Comparison of ENCODE assay signal across 9 cellular contexts in the genomic region with DNA sequence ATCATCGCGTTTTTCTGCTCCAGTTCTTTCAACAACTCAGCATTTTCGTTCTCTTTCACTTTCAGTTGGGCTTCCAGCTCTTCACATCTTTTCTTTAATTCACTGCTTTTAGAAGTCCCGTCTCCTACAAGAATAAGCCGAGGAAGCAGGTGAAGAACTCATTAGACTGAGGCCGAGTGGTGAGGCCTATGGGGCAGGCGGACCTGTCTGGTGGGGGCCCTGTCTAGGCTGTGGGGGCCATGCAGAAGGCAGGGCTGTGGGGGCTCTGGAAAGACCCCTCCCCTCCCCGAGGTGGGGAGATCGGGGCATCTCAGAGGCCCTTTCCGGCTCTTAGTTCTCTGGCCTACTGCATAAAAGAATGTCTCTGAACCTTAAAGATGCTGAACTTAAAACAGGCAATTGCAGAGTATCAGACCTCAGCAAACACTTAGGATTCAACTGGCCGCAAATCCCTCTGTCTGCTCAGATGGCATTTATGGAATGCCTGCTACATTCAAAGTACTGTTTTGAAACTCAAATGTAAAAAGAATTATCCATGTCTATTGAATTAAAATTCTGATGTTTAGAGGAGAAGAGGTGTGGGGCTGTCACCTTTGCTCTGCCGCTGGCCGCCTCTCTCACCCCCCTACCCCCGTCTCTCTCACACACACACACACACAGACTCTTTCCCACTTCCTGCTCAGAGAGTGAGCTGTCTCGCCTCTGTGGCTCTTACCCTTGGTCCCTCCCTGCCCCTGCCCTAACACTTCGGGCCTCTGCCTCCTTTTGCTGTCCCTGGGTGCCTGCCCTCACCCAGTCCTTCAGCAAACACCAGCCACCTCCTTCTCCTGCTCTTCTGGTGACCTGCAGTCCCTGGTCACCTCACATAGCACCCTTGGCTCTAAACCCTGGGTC. TPM values are rescaled to one million over a fixed set of nuclear protein-coding genes. Genes with fewer than 3 reads are reported as not detected.
DNase-seq lines count a peak whose midpoint lies in the region; ATAC-seq and TF ChIP-seq lines count a peak whose summit lies in the region.
"Had no signal": no experiment of that assay in that cellular context is flagged by ENCODE, and none has a peak within 500 bp of the region (broad histone marks: within the 10 kb centered on the region; RNA-seq: fewer than 3 reads in every experiment).

No MANE protein-coding gene starts in this region.

- intact Hi-C loops in left ventricle myocardium superior (cut with micrococcal nuclease), result no loop called here
- intact Hi-C loops in right cardiac atrium (cut with DNase I), result no loop called here
- intact Hi-C loops in naive thymus-derived CD4-positive, alpha-beta T cell (cut with micrococcal nuclease), result loop anchor here (1.0 kb wide), 2 partner anchors 33 to 34 kb away; a partner anchor contains a TSS

- whole genome bisulfite sequencing in right cardiac atrium, result 83% methylated on average over 16 of the region's 16 CpGs

- no peak for DNase-seq in left ventricle myocardium superior
- DNase-seq in right cardiac atrium, result no peak
- peak; percentile 73 for DNase-seq in activated naive CD4-positive, alpha-beta T cell treated with anti-CD3 and anti-CD28 coated beads, Interleukin-2, amount 10 ng/mL, durations not matched to agents 7 days and 5 days
- peak in 8 of 9 donors; percentile 40 to 63 (median 50) for DNase-seq in naive thymus-derived CD4-positive, alpha-beta T cell
- DNase-seq in coronary artery (ENCODE audit: low spot score), result no peak
- no peak for DNase-seq in G401 (ENCODE audit: low spot score)
- no peak for DNase-seq in GM10248 (ENCODE audit: extremely low spot score)
- DNase-seq: NCI-H1694 treated with DMSO at 0.1 percent for 48 hours had no signal

- CTCF ChIA-PET in activated naive CD4-positive, alpha-beta T cell treated with anti-CD3 and anti-CD28 coated beads, Interleukin-2, amount 10 ng/mL, durations not matched to agents 7 days and 5 days (lab: Charles Lee), result interaction anchor here (1.1 to 2.6 kb wide), 4 partner anchors 18 to 69 kb away, joined by 3 to 15 read pairs (median 4); no protein-coding TSS in a partner anchor
- CTCF ChIA-PET in naive thymus-derived CD4-positive, alpha-beta T cell (lab: Charles Lee), result interaction anchor here (1.3 kb wide), 1 partner anchor 34 kb away, joined by 6 read pairs; no protein-coding TSS in a partner anchor
- CTCF ChIA-PET in GM10248 (lab: Yijun Ruan, JAX), result interaction anchor here (0.9 to 3.7 kb wide), 8 partner anchors 11 to 52 kb away, joined by 3 to 15 read pairs (median 4); no protein-coding TSS in a partner anchor

- peak overlapping the region; percentile 87 for H3K27ac Mint-ChIP-seq in activated naive CD4-positive, alpha-beta T cell treated with anti-CD3 and anti-CD28 coated beads, Interleukin-2, amount 10 ng/mL, durations not matched to agents 7 days and 5 days
- H3K27ac Mint-ChIP-seq in naive thymus-derived CD4-positive, alpha-beta T cell, result peak overlapping the region; percentile 85 to 98 (median 92)

- no peak overlapping the region for H3K27ac ChIP-seq in right cardiac atrium (ENCODE audit: low read length)
- H3K27ac ChIP-seq in naive thymus-derived CD4-positive, alpha-beta T cell (ENCODE audit: low read depth, low read length), result peak overlapping the region; percentile 68
- H3K27ac ChIP-seq in coronary artery, result no peak overlapping the region

- peak; percentile 33 for ATAC-seq in left ventricle myocardium superior
- no peak for ATAC-seq in right cardiac atrium
- peak; percentile 89 for ATAC-seq in naive thymus-derived CD4-positive, alpha-beta T cell
- no peak for ATAC-seq in GM18870 (IDR thresholded peaks at IDR 0.05; ENCODE audit: unreplicated experiment)

- TF ChIP-seq CTCF in coronary artery (IDR thresholded peaks at IDR 0.05) (no peak), GM10248 (IDR thresholded peaks at IDR 0.05; ENCODE audit: control extremely low read depth, extremely low read depth, low read depth, missing control alignments) (no peak)

- no peaks in the 10 kb centered on the region for H3K9me3 ChIP-seq in right cardiac atrium (ENCODE audit: control insufficient read depth, low read length)
- peaks cover 0 to 5% (median 0%) of the 10 kb centered on the region in 3 experiments for H3K9me3 ChIP-seq in naive thymus-derived CD4-positive, alpha-beta T cell (ENCODE audit: control insufficient read depth in 2 of 3, low read length in 3 of 3)

- peaks cover 0 to 33% (median 5%) of the 10 kb centered on the region in 3 experiments for H3K36me3 ChIP-seq in naive thymus-derived CD4-positive, alpha-beta T cell (ENCODE audit: control insufficient read depth in 2 of 3, insufficient read depth in 3 of 3, low read length in 3 of 3)

- in situ Hi-C loops in G401 (cut with HindIII; ENCODE audit: low sequenced_read_pairs), result loop anchor here (25.0 kb wide), 1 partner anchor 151 kb away; no protein-coding TSS in a partner anchor

- peaks cover 25% of the 10 kb centered on the region for H3K36me3 Mint-ChIP-seq in activated naive CD4-positive, alpha-beta T cell treated with anti-CD3 and anti-CD28 coated beads, Interleukin-2, amount 10 ng/mL, durations not matched to agents 7 days and 5 days
- peaks cover 19 to 36% (median 22%) of the 10 kb centered on the region in 5 donors for H3K36me3 Mint-ChIP-seq in naive thymus-derived CD4-positive, alpha-beta T cell

- H3K27me3 ChIP-seq in right cardiac atrium (ENCODE audit: control insufficient read depth, insufficient read depth), result no peaks in the 10 kb centered on the region
- no peaks in the 10 kb centered on the region for H3K27me3 ChIP-seq in naive thymus-derived CD4-positive, alpha-beta T cell (ENCODE audit: control insufficient read depth in 2 of 2, insufficient read depth in 2 of 2, low read length in 2 of 2)

- H3K27me3 Mint-ChIP-seq in activated naive CD4-positive, alpha-beta T cell treated with anti-CD3 and anti-CD28 coated beads, Interleukin-2, amount 10 ng/mL, durations not matched to agents 7 days and 5 days, result peaks cover 14% of the 10 kb centered on the region
- H3K27me3 Mint-ChIP-seq in naive thymus-derived CD4-positive, alpha-beta T cell, result no peaks in the 10 kb centered on the region

- peaks cover 31% of the 10 kb centered on the region for H3K4me1 Mint-ChIP-seq in activated naive CD4-positive, alpha-beta T cell treated with anti-CD3 and anti-CD28 coated beads, Interleukin-2, amount 10 ng/mL, durations not matched to agents 7 days and 5 days
- peaks cover 26 to 46% (median 34%) of the 10 kb centered on the region in 7 donors for H3K4me1 Mint-ChIP-seq in naive thymus-derived CD4-positive, alpha-beta T cell

- no peak overlapping the region for H3K4me3 ChIP-seq in right cardiac atrium (ENCODE audit: low read length)
- peak overlapping the region; percentile 52 for H3K4me3 ChIP-seq in naive thymus-derived CD4-positive, alpha-beta T cell (ENCODE audit: low read length)
- H3K4me3 ChIP-seq in coronary artery, result no peak overlapping the region

- no peaks in the 10 kb centered on the region for H3K4me1 ChIP-seq in right cardiac atrium (ENCODE audit: control insufficient read depth, insufficient read depth, low read length)
- peaks cover 14 to 18% of the 10 kb centered on the region in 2 donors for H3K4me1 ChIP-seq in naive thymus-derived CD4-positive, alpha-beta T cell (ENCODE audit: control insufficient read depth in 2 of 2, insufficient read depth in 2 of 2, low read length in 2 of 2)

- peaks cover 3% of the 10 kb centered on the region for H3K9me3 Mint-ChIP-seq in activated naive CD4-positive, alpha-beta T cell treated with anti-CD3 and anti-CD28 coated beads, Interleukin-2, amount 10 ng/mL, durations not matched to agents 7 days and 5 days
- peaks cover 0 to 15% (median 4%) of the 10 kb centered on the region in 11 donors for H3K9me3 Mint-ChIP-seq in naive thymus-derived CD4-positive, alpha-beta T cell

- POLR2A ChIA-PET in naive thymus-derived CD4-positive, alpha-beta T cell (lab: Charles Lee), result interaction anchor here (0.6 to 1.4 kb wide), 3 partner anchors 18 to 51 kb away, joined by 3 to 4 read pairs (median 3); a partner anchor contains a TSS
- POLR2A ChIA-PET in GM10248 (lab: Yijun Ruan, JAX), result no interaction called here

- peak overlapping the region; percentile 59 for H3K4me3 Mint-ChIP-seq in activated naive CD4-positive, alpha-beta T cell treated with anti-CD3 and anti-CD28 coated beads, Interleukin-2, amount 10 ng/mL, durations not matched to agents 7 days and 5 days
- H3K4me3 Mint-ChIP-seq in naive thymus-derived CD4-positive, alpha-beta T cell, result peak overlapping the region; percentile 76 to 90 (median 84)

RNA-seq across cellular contexts. Expression of a gene that starts 34.7 kb away (rescaled TPM):
- total RNA-seq in left ventricle myocardium superior, result 54.0 TPM
- 10 to 100 TPM; 47.5 to 64.4 (median 52.4) TPM for total RNA-seq in right cardiac atrium
- 80.0 TPM for polyA plus RNA-seq in right cardiac atrium
- 10 to 100 TPM; 17.3 to 24.9 (median 23.0) TPM for total RNA-seq in naive thymus-derived CD4-positive, alpha-beta T cell
- 10 to 100 TPM; 19.0 to 34.4 TPM for polyA plus RNA-seq in naive thymus-derived CD4-positive, alpha-beta T cell
- 2.8 and 10.8 TPM in 2 replicates for total RNA-seq in G401 (2014; rRNA removed; shearing (Covaris generic))

RNA-seq across cellular contexts. Expression of a gene that starts 35.1 kb away (rescaled TPM):
- total RNA-seq in left ventricle myocardium superior (85.2 TPM), right cardiac atrium (10 to 100 TPM; 73.6 to 80.6 (median 77.0) TPM)
- polyA plus RNA-seq in right cardiac atrium, result 50.2 TPM
- total RNA-seq in naive thymus-derived CD4-positive, alpha-beta T cell, result 10 to 100 TPM; 25.0 to 57.5 (median 45.8) TPM
- 10 to 100 TPM in 1 of 2 donors, 1 to 10 TPM in 1; 7.9 to 11.6 TPM for polyA plus RNA-seq in naive thymus-derived CD4-positive, alpha-beta T cell
- 58.3 and 59.4 TPM in 2 replicates for total RNA-seq in G401 (2014; rRNA removed; shearing (Covaris generic))

Comparison
In these comparisons a context has a peak if more than half of its experiments do, and no peak if none do; other contexts are left out.
1. ATAC-seq: peak in left ventricle myocardium superior (single experiment) and naive thymus-derived CD4-positive, alpha-beta T cell (single experiment); none in right cardiac atrium (0 of 2) and GM18870 (single experiment).
2. DNase-seq: peak in activated naive CD4-positive, alpha-beta T cell treated with anti-CD3 and anti-CD28 coated beads, Interleukin-2, amount 10 ng/mL, durations not matched to agents 7 days and 5 days (single experiment) and naive thymus-derived CD4-positive, alpha-beta T cell (8 of 9); none in left ventricle myocardium superior (single experiment), right cardiac atrium (0 of 3), coronary artery (single experiment), G401 (single experiment) and GM10248 (single experiment).
3. intact Hi-C loops: an anchor here in naive thymus-derived CD4-positive, alpha-beta T cell (1.0 kb wide); none called in left ventricle myocardium superior and right cardiac atrium.